In genomic region chr11:74627381-74627780, GRCh38 we compare ENCODE assay signal across 21 cellular contexts.
"Had no signal": no experiment of that assay in that cellular context is flagged by ENCODE, and none has a peak within 500 bp of the region (broad histone marks: within the 10 kb centered on the region; RNA-seq: fewer than 3 reads in every experiment).

No MANE protein-coding gene starts in this region.

- DNase-seq: activated CD4-positive, alpha-beta T cell treated with anti-CD3 and anti-CD28 coated beads, Interleukin-2, amount 50 U/mL, for 1 hour; activated CD8-positive, alpha-beta memory T cell treated with anti-CD3 and anti-CD28 coated beads, Interleukin-2, amount 50 U/mL, for 4 hours; activated T-cell treated with anti-CD3 and anti-CD28 coated beads, Interleukin-2, amount 50 U/mL, for 24 hours; cerebellar nuclear complex; colonic mucosa; effector CD8-positive, alpha-beta T cell; islet precursor cell; left ventricle myocardium inferior; mesendoderm; natural killer cell; stimulated activated CD4-positive, alpha-beta T cell treated with anti-CD3 and anti-CD28 coated beads, Interleukin-2, amount 100 ng/mL, for 24 hours; stimulated activated naive CD4-positive, alpha-beta T cell treated with Interleukin-2 at 50 U/mL for 16 hours; T-helper 9 cell; uterus had no signal

- H3K9me3 Mint-ChIP-seq: activated T-cell treated with anti-CD3 and anti-CD28 coated beads, Interleukin-2, amount 50 U/mL, for 24 hours; activated T-helper 2 cell treated with anti-CD3 and anti-CD28 coated beads, Interferon-gamma antibody, Interleukin-2, Interleukin-4, amounts not matched to agents 10 μg/mL and 5 μg/mL and 100 μg/mL, durations not matched to agents 14 hours and 24 hours and 36 hours; brain; natural killer cell; neural progenitor cell; type B pancreatic cell had no signal

- H3K36me3 Mint-ChIP-seq: natural killer cell had no signal

- ATAC-seq: natural killer cell had no signal

- H3K27ac Mint-ChIP-seq: activated naive CD8-positive, alpha-beta T cell; activated T-cell treated with anti-CD3 and anti-CD28 coated beads, Interleukin-2, amount 50 U/mL, for 24 hours; activated T-helper 2 cell treated with anti-CD3 and anti-CD28 coated beads, Interferon-gamma antibody, Interleukin-2, Interleukin-4, amounts not matched to agents 10 μg/mL and 5 μg/mL and 100 μg/mL, durations not matched to agents 14 hours and 24 hours and 36 hours; brain; natural killer cell; neural progenitor cell; type B pancreatic cell had no signal

- FAIRE-seq: frontal cortex, TTC549 had no signal

- H3K4me3 Mint-ChIP-seq: activated naive CD8-positive, alpha-beta T cell; activated T-cell treated with anti-CD3 and anti-CD28 coated beads, Interleukin-2, amount 50 U/mL, for 24 hours; brain; natural killer cell; neural progenitor cell; type B pancreatic cell had no signal

- H3K4me1 Mint-ChIP-seq: brain, neural progenitor cell had no signal

- H3K27me3 Mint-ChIP-seq: activated naive CD8-positive, alpha-beta T cell; activated T-cell treated with anti-CD3 and anti-CD28 coated beads, Interleukin-2, amount 50 U/mL, for 24 hours; brain; type B pancreatic cell had no signal
